In genomic region chr1:37997256-37998088, GRCh38 we compare ENCODE assay signal across 13 cellular contexts. TPM values are rescaled to one million over a fixed set of nuclear protein-coding genes. Genes with fewer than 3 reads are reported as not detected.
DNase-seq lines count a peak whose midpoint lies in the region; ATAC-seq and TF ChIP-seq lines count a peak whose summit lies in the region.
"Had no signal": no experiment of that assay in that cellular context is flagged by ENCODE, and none has a peak within 500 bp of the region (broad histone marks: within the 10 kb centered on the region; RNA-seq: fewer than 3 reads in every experiment).

No MANE protein-coding gene starts in this region.

- no peaks in the 10 kb centered on the region for H3K9me3 ChIP-seq in NT2/D1 (ENCODE audit: insufficient read depth, low read length)
- H3K9me3 ChIP-seq in muscle layer of colon (ENCODE audit: low read length), result no peaks in the 10 kb centered on the region
- H3K9me3 ChIP-seq in thoracic aorta, result no peaks in the 10 kb centered on the region
- H3K9me3 ChIP-seq: MG63, pancreas had no signal

- H3K36me3 Mint-ChIP-seq in chondrocyte (ENCODE audit: low read depth), result peaks cover 23% of the 10 kb centered on the region

- H3K4me1 ChIP-seq in NT2/D1 (ENCODE audit: insufficient read depth, insufficient read length), result peaks cover 31% of the 10 kb centered on the region
- peaks cover 63% of the 10 kb centered on the region for H3K4me1 ChIP-seq in muscle layer of colon (ENCODE audit: insufficient read depth, low read length)
- H3K4me1 ChIP-seq in thoracic aorta (ENCODE audit: control insufficient read depth in 1 of 2, low read depth in 2 of 2), result peaks cover 54 to 66% of the 10 kb centered on the region in 2 donors

- ATAC-seq in thoracic aorta (ENCODE audit: insufficient number of reproducible peaks, low FRiP score, low read depth), result no peak

- DNase-seq in NT2/D1 (ENCODE audit: low read depth, low spot score) (no peak), chondrocyte (ENCODE audit: low spot score) (no peak), thoracic aorta (ENCODE audit: low spot score) (no peak), DMS53 (lab: John Stamatoyannopoulos, UW) (no peak), NCI-H146 (lab: John Stamatoyannopoulos, UW) (no peak)
- DNase-seq in activated effector memory CD4-positive, alpha-beta T cell treated with anti-CD3 and anti-CD28 coated beads, Interleukin-2, amount 50 U/mL, for 16 hours, result no peak
- DNase-seq: activated naive CD4-positive, alpha-beta T cell; foreskin melanocyte; left colon; MG63; stimulated activated naive CD4-positive, alpha-beta T cell treated with Interleukin-2 at 50 U/mL for 16 hours had no signal

- H3K36me3 ChIP-seq in NT2/D1 (ENCODE audit: insufficient read depth, insufficient read length, low read length) (peaks cover 65% of the 10 kb centered on the region), muscle layer of colon (ENCODE audit: insufficient read depth, low read length) (peaks cover 21% of the 10 kb centered on the region), thoracic aorta (peaks cover 7% of the 10 kb centered on the region)
- H3K36me3 ChIP-seq: pancreas had no signal

- no peaks in the 10 kb centered on the region for H3K27me3 ChIP-seq in NT2/D1 (ENCODE audit: insufficient read depth, insufficient read length)
- no peaks in the 10 kb centered on the region for H3K27me3 ChIP-seq in muscle layer of colon (ENCODE audit: control insufficient read depth in 1 of 2, insufficient read depth in 2 of 2, low read length in 2 of 2)
- H3K27me3 ChIP-seq in thoracic aorta (replicated peaks; ENCODE audit: insufficient read depth), result no peaks in the 10 kb centered on the region
- H3K27me3 ChIP-seq: MG63, pancreas had no signal

- peak overlapping the region; percentile 12 for H3K9ac ChIP-seq in NT2/D1 (ENCODE audit: insufficient read length, low read depth)
- H3K9ac ChIP-seq in muscle layer of colon (ENCODE audit: low read length), result peak overlapping the region; percentile 38

- peaks cover 52% of the 10 kb centered on the region for H3K4me1 Mint-ChIP-seq in chondrocyte (ENCODE audit: low read depth)

- TF ChIP-seq CTCF in chondrocyte (IDR thresholded peaks at IDR 0.05) (no peak), thoracic aorta (IDR thresholded peaks at IDR 0.05) (no peak)

- H3K27ac ChIP-seq in muscle layer of colon (ENCODE audit: low read depth, low read length) (peak overlapping the region; percentile 95), thoracic aorta (peak overlapping the region; percentile 82 to 97)

- H3K9me3 Mint-ChIP-seq in chondrocyte (ENCODE audit: low read depth), result no peaks in the 10 kb centered on the region

- H3K27me3 Mint-ChIP-seq in chondrocyte (ENCODE audit: low read depth), result no peaks in the 10 kb centered on the region

- H3K27ac Mint-ChIP-seq in chondrocyte (ENCODE audit: unreplicated experiment), result peak overlapping the region; percentile 41

- H3K4me3 Mint-ChIP-seq in chondrocyte (ENCODE audit: unreplicated experiment), result no peak overlapping the region

- H3K4me3 ChIP-seq in NT2/D1 (ENCODE audit: insufficient read length, low read depth) (no peak overlapping the region), muscle layer of colon (ENCODE audit: low read depth in 1 of 2, low read length in 2 of 2) (no peak overlapping the region), thoracic aorta (no peak overlapping the region)
- H3K4me3 ChIP-seq: MG63, pancreas had no signal

RNA-seq across cellular contexts. Expression of gene SF3A3, which starts 7.7 kb away (rescaled TPM):
- total RNA-seq in chondrocyte, result 45.6 to 60.4 TPM (median 46.2 TPM) in 3 replicates
- total RNA-seq in thoracic aorta, result 10 to 100 TPM; 31.8 to 61.3 TPM

RNA-seq across cellular contexts. Expression of gene FHL3, which starts 7.8 kb away (rescaled TPM):
- total RNA-seq in chondrocyte (57.9 to 72.6 TPM (median 58.9 TPM) in 3 replicates), thoracic aorta (10 to 100 TPM; 57.0 to 90.7 TPM)

RNA-seq across cellular contexts. Expression of gene UTP11, which starts 15.1 kb away (rescaled TPM):
- total RNA-seq in chondrocyte (26.4 to 35.6 TPM (median 32.3 TPM) in 3 replicates), thoracic aorta (10 to 100 TPM; 14.6 to 76.9 TPM)

RNA-seq across cellular contexts. Expression of gene POU3F1, which starts 49.1 kb away (rescaled TPM):
- total RNA-seq in chondrocyte, result 1.3 to 11.7 TPM (median 1.6 TPM) in 3 replicates
- not detected for total RNA-seq in thoracic aorta
- total RNA-seq: left colon had no signal

RNA-seq across cellular contexts. Expression of gene INPP5B, which starts 50.6 kb away (rescaled TPM):
- 18.7 to 21.2 TPM (median 20.6 TPM) in 3 replicates for total RNA-seq in chondrocyte
- 10 to 100 TPM; 44.2 to 44.5 TPM for total RNA-seq in thoracic aorta
